In the genomic region with DNA sequence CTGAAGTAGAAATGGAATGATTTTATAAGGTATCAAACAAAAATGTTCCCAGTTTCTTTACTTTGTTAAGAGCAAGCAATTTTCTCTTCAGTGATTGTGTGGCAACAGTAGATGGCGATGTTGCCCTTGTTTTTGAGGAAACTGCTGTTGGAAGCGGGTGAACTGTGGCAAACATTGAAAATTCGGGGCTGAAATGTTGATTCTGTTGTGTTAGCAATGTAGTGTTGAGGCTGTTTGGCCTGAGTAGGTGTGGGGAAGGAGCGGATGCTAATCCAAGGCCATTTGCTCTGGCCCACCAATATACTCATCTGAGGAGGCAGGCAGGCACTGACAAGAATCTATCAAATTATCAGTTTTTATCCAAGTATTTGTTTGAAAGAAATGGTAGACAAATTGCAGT, we compare ENCODE assay signal across 8 cellular contexts.
DNase-seq lines count a peak whose midpoint lies in the region; TF ChIP-seq lines count a peak whose summit lies in the region.

No MANE protein-coding gene starts in this region.

- H3K36me3 ChIP-seq in H7 (replicated peaks; ENCODE audit: control insufficient read depth, insufficient read depth, low read length) (no peaks in the 10 kb centered on the region), fibroblast of lung (ENCODE audit: control insufficient read depth, insufficient read depth, low read length) (no peaks in the 10 kb centered on the region), osteoblast (ENCODE audit: insufficient read depth, low read length) (no peaks in the 10 kb centered on the region)

- no peak overlapping the region for H3K27ac Mint-ChIP-seq in T-helper 2 cell treated with Interferon-gamma antibody and Interleukin-4, amounts not matched to agents 5 μg/mL and 100 μg/mL, for 36 hours

- peak; percentile 41 for DNase-seq in SIG-M5 treated with dmso at 0.1 percent for 504 hours (lab: John Stamatoyannopoulos, UW; ENCODE audit: unreplicated experiment)
- DNase-seq in SIG-M5 (lab: John Stamatoyannopoulos, UW) = no peak
- peak; percentile 21 for DNase-seq in H7
- DNase-seq in NCI-H2029 (lab: John Stamatoyannopoulos, UW) = peak; percentile 45
- peak; percentile 58 to 82 for DNase-seq in fibroblast of lung (ENCODE audit: low read depth in 2 of 2)
- peak; percentile 83 for DNase-seq in osteoblast (ENCODE audit: insufficient read length, low spot score, missing footprints)
- DNase-seq in T-helper 2 cell treated with Interferon-gamma antibody and Interleukin-4, amounts not matched to agents 5 μg/mL and 100 μg/mL, for 36 hours (ENCODE audit: low spot score) = no peak

- H3K9me3 ChIP-seq in fibroblast of lung (ENCODE audit: control insufficient read depth, insufficient read depth, low read depth, low read length) (no peaks in the 10 kb centered on the region), osteoblast (ENCODE audit: low read depth, low read length) (no peaks in the 10 kb centered on the region)

- no peak overlapping the region for H3K27ac ChIP-seq in fibroblast of lung (ENCODE audit: insufficient read depth, low read length)
- H3K27ac ChIP-seq in osteoblast (ENCODE audit: low read depth, low read length) = no peak overlapping the region

- H3K9me3 Mint-ChIP-seq in T-helper 2 cell treated with Interferon-gamma antibody and Interleukin-4, amounts not matched to agents 5 μg/mL and 100 μg/mL, for 36 hours = no peaks in the 10 kb centered on the region

- TF ChIP-seq CTCF in WI38 (IDR thresholded peaks at IDR 0.05; ENCODE audit: low read depth, low read length) = peak; percentile 62
- TF ChIP-seq CTCF in fibroblast of lung (conservative IDR thresholded peaks at IDR 0.05 in 1 of 2, IDR thresholded peaks at IDR 0.05 in 1 of 2; ENCODE audit: low read depth in 1 of 2, low read length in 2 of 2) = peak; percentile 81 to 83
- TF ChIP-seq CTCF in osteoblast (IDR thresholded peaks at IDR 0.05; ENCODE audit: extremely low read depth, low read depth, low read length) = peak; percentile 81

- H3K36me3 Mint-ChIP-seq in T-helper 2 cell treated with Interferon-gamma antibody and Interleukin-4, amounts not matched to agents 5 μg/mL and 100 μg/mL, for 36 hours (ENCODE audit: low read depth) = no peaks in the 10 kb centered on the region

- no peaks in the 10 kb centered on the region for H3K79me2 ChIP-seq in fibroblast of lung (ENCODE audit: control insufficient read depth, insufficient read depth, low read length)
- H3K79me2 ChIP-seq in osteoblast (ENCODE audit: insufficient read depth, low read length) = no peaks in the 10 kb centered on the region

- no peak overlapping the region for H3K4me3 Mint-ChIP-seq in T-helper 2 cell treated with Interferon-gamma antibody and Interleukin-4, amounts not matched to agents 5 μg/mL and 100 μg/mL, for 36 hours

- no peak overlapping the region for H3K9ac ChIP-seq in fibroblast of lung (ENCODE audit: insufficient read depth, low read length)

- H3K4me1 ChIP-seq in fibroblast of lung (ENCODE audit: control insufficient read depth, extremely low read depth, insufficient read depth, low read length) (peaks cover 3% of the 10 kb centered on the region), osteoblast (ENCODE audit: insufficient read depth, low read length) (peaks cover 16% of the 10 kb centered on the region)

- H3K4me3 ChIP-seq in H7 (ENCODE audit: insufficient read depth, low read depth, low read length) (no peak overlapping the region), WI38 (ENCODE audit: low read depth, low read length) (no peak overlapping the region), fibroblast of lung (replicated peaks in 1 of 4; ENCODE audit: control extremely low read depth in 1 of 4, insufficient read depth in 1 of 4, low read depth in 3 of 4, low read length in 4 of 4) (no peak overlapping the region), osteoblast (ENCODE audit: insufficient read depth, low read length) (no peak overlapping the region)

- no peaks in the 10 kb centered on the region for H4K20me1 ChIP-seq in fibroblast of lung (ENCODE audit: control insufficient read depth, extremely low read depth, insufficient read depth, low read length)
- H4K20me1 ChIP-seq in osteoblast (ENCODE audit: insufficient read depth, low read length) = no peaks in the 10 kb centered on the region

- H3K4me2 ChIP-seq in fibroblast of lung (ENCODE audit: extremely low read depth, insufficient read depth, low read length) (no peak overlapping the region), osteoblast (ENCODE audit: insufficient read depth, low read length) (no peak overlapping the region)

- peaks cover 2% of the 10 kb centered on the region for H3K4me1 Mint-ChIP-seq in T-helper 2 cell treated with Interferon-gamma antibody and Interleukin-4, amounts not matched to agents 5 μg/mL and 100 μg/mL, for 36 hours (ENCODE audit: low read depth)

- H3K27me3 Mint-ChIP-seq in T-helper 2 cell treated with Interferon-gamma antibody and Interleukin-4, amounts not matched to agents 5 μg/mL and 100 μg/mL, for 36 hours (ENCODE audit: low read depth) = peaks cover 3% of the 10 kb centered on the region

- H2AFZ ChIP-seq in fibroblast of lung (ENCODE audit: low read length) (no peak overlapping the region), osteoblast (ENCODE audit: low read length) (no peak overlapping the region)

- H3K27me3 ChIP-seq in H7 (ENCODE audit: control insufficient read depth, insufficient read depth, low read length) = no peaks in the 10 kb centered on the region
- H3K27me3 ChIP-seq in fibroblast of lung (ENCODE audit: control insufficient read depth, insufficient read depth, low read length) = no peaks in the 10 kb centered on the region
- no peaks in the 10 kb centered on the region for H3K27me3 ChIP-seq in osteoblast (ENCODE audit: insufficient read depth, low read length)

Comparison
In these comparisons a context has a peak if more than half of its experiments do, and no peak if none do; other contexts are left out.
1. DNase-seq: peak in SIG-M5 treated with dmso at 0.1 percent for 504 hours (single experiment), H7 (single experiment), NCI-H2029 (single experiment), fibroblast of lung (2 of 2) and osteoblast (single experiment); none in SIG-M5 (single experiment) and T-helper 2 cell treated with Interferon-gamma antibody and Interleukin-4, amounts not matched to agents 5 μg/mL and 100 μg/mL, for 36 hours (single experiment).
2. Peak in every context shown above with its lines, with median percentiles within 50 percentile points of each other: CTCF ChIP-seq.